Comparison of ENCODE assay signal across 9 cellular contexts in genomic region chr18:37393945-37394609, GRCh38.
DNase-seq lines count a peak whose midpoint lies in the region; ATAC-seq lines count a peak whose summit lies in the region.
"Had no signal": no experiment of that assay in that cellular context is flagged by ENCODE, and none has a peak within 500 bp of the region (broad histone marks: within the 10 kb centered on the region; RNA-seq: fewer than 3 reads in every experiment).

No MANE protein-coding gene starts in this region.

- H3K79me2 ChIP-seq in ACC112 (ENCODE audit: control insufficient read depth, insufficient read depth, low read length, unreplicated experiment), result no peaks in the 10 kb centered on the region

- peak overlapping the region; percentile 65; the same call in 1 of the 2 replicates for H3K27ac ChIP-seq in ACC112 (ENCODE audit: low read depth, low read length)

- no peaks in the 10 kb centered on the region for H3K9me3 Mint-ChIP-seq in stimulated activated effector memory CD8-positive, alpha-beta T cell treated with anti-CD3 and anti-CD28 coated beads, Interleukin-12 subunit alpha, Interleukin-12 subunit beta, amount 100 ng/mL, for 72 hours
- H3K9me3 Mint-ChIP-seq: central memory CD8-positive, alpha-beta T cell had no signal

- H3K27me3 ChIP-seq in ACC112 (ENCODE audit: insufficient read depth, low read length), result peaks cover 25% of the 10 kb centered on the region

- DNase-seq in NCI-H524 treated with DMSO at 0.1 percent for 48 hours (lab: John Stamatoyannopoulos, UW) (peak; percentile 73), dermis blood vessel endothelial cell (peak; percentile 68), kidney glomerular epithelial cell (lab: John Stamatoyannopoulos, UW) (peak; percentile 69)
- no peak for DNase-seq in stimulated activated effector memory CD8-positive, alpha-beta T cell treated with anti-CD3 and anti-CD28 coated beads, Interleukin-12 subunit alpha, Interleukin-12 subunit beta, amount 100 ng/mL, for 72 hours (ENCODE audit: low spot score in 2 of 2)
- DNase-seq in NK-92 treated with Interleukin-12 subunit alpha and Interleukin-12 subunit beta, amount 100 ng/mL, for 24 hours (lab: John Stamatoyannopoulos, UW), result no peak

- peak; percentile 28 for ATAC-seq in GM21529 (IDR thresholded peaks at IDR 0.05; ENCODE audit: unreplicated experiment)
- no peak for ATAC-seq in stimulated activated effector memory CD8-positive, alpha-beta T cell treated with anti-CD3 and anti-CD28 coated beads, Interleukin-12 subunit alpha, Interleukin-12 subunit beta, amount 100 ng/mL, for 72 hours
- ATAC-seq in HG02610 (IDR thresholded peaks at IDR 0.05; ENCODE audit: unreplicated experiment), result no peak

- peak overlapping the region; percentile 73 for H3K4me3 ChIP-seq in ACC112 (ENCODE audit: low read depth, low read length)

- no peak overlapping the region for H3K27ac Mint-ChIP-seq in stimulated activated effector memory CD8-positive, alpha-beta T cell treated with anti-CD3 and anti-CD28 coated beads, Interleukin-12 subunit alpha, Interleukin-12 subunit beta, amount 100 ng/mL, for 72 hours

- H3K36me3 ChIP-seq in ACC112 (ENCODE audit: insufficient read depth, low read length), result no peaks in the 10 kb centered on the region

- H3K4me3 Mint-ChIP-seq in stimulated activated effector memory CD8-positive, alpha-beta T cell treated with anti-CD3 and anti-CD28 coated beads, Interleukin-12 subunit alpha, Interleukin-12 subunit beta, amount 100 ng/mL, for 72 hours, result peak overlapping the region; percentile 20

- no peaks in the 10 kb centered on the region for H3K36me3 Mint-ChIP-seq in stimulated activated effector memory CD8-positive, alpha-beta T cell treated with anti-CD3 and anti-CD28 coated beads, Interleukin-12 subunit alpha, Interleukin-12 subunit beta, amount 100 ng/mL, for 72 hours

- peak overlapping the region; percentile 78 for H2AFZ ChIP-seq in ACC112 (ENCODE audit: low read length, unreplicated experiment)

- peaks cover 4% of the 10 kb centered on the region for H3K4me1 ChIP-seq in ACC112 (ENCODE audit: control insufficient read depth, insufficient read depth, low read length, unreplicated experiment)

- peaks cover 17% of the 10 kb centered on the region for H3K4me1 Mint-ChIP-seq in stimulated activated effector memory CD8-positive, alpha-beta T cell treated with anti-CD3 and anti-CD28 coated beads, Interleukin-12 subunit alpha, Interleukin-12 subunit beta, amount 100 ng/mL, for 72 hours

Comparison
In these comparisons a context has a peak if more than half of its experiments do, and no peak if none do; other contexts are left out.
1. DNase-seq: peak in NCI-H524 treated with DMSO at 0.1 percent for 48 hours (single experiment), dermis blood vessel endothelial cell (single experiment) and kidney glomerular epithelial cell (single experiment); none in stimulated activated effector memory CD8-positive, alpha-beta T cell treated with anti-CD3 and anti-CD28 coated beads, Interleukin-12 subunit alpha, Interleukin-12 subunit beta, amount 100 ng/mL, for 72 hours (0 of 2) and NK-92 treated with Interleukin-12 subunit alpha and Interleukin-12 subunit beta, amount 100 ng/mL, for 24 hours (single experiment).